Comparison of ENCODE assay signal across 22 cellular contexts in the genomic region with DNA sequence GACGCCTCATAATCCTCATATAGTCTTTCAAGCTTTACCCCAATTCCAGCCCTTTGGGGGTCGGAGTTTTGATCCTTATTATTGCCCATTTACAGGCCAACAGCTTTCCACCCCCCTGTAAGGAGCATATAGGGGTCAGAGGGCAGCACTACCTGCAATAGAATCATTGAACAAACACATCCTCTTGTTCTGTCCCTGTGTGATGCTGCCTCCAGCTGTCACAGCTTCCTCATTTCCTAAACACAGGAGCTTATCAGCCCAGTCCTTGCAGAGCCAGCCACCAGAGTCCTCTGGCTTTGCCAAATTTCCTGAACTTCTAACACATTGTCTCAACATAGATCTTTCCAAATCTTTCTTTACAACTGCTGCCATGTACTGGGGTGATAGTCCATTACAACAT. TPM values are rescaled to one million over a fixed set of nuclear protein-coding genes. Genes with fewer than 3 reads are reported as not detected.
A peak's percentile ranks its signal among the peaks of the same experiment; 100 is the strongest.
DNase-seq lines count a peak whose midpoint lies in the region; ATAC-seq and TF ChIP-seq lines count a peak whose summit lies in the region.
"Had no signal": no experiment of that assay in that cellular context is flagged by ENCODE, and none has a peak within 500 bp of the region (broad histone marks: within the 10 kb centered on the region; RNA-seq: fewer than 3 reads in every experiment).

No MANE protein-coding gene starts in this region.

- H3K27ac ChIP-seq in trophoblast cell (ENCODE audit: low read depth, low read length): no peak overlapping the region
- no peak overlapping the region for H3K27ac ChIP-seq in CD8-positive, alpha-beta T cell (ENCODE audit: low read depth, low read length)
- H3K27ac ChIP-seq: HL-60, prostate gland, SJCRH30, tibial artery had no signal

- H3K4ac ChIP-seq in trophoblast cell (ENCODE audit: low read depth, low read length): no peak overlapping the region

- no CpG with 5 or more reads among the region's 2 CpGs for WGBS in trophoblast cell (ENCODE audit: extremely low coverage, insufficient coverage, insufficient read length)

- H4K12ac ChIP-seq in trophoblast cell (ENCODE audit: low read depth, low read length): no peak overlapping the region

- no peak overlapping the region for H3K14ac ChIP-seq in trophoblast cell (ENCODE audit: low read length)

- no peak overlapping the region for H2AK5ac ChIP-seq in trophoblast cell (ENCODE audit: low read length)

- no peaks in the 10 kb centered on the region for H3K9me3 Mint-ChIP-seq in activated CD4-positive, alpha-beta T cell treated with anti-CD3 and anti-CD28 coated beads, Interleukin-2, amount 10 ng/mL, durations not matched to agents 24 days and 14 days
- H3K9me3 Mint-ChIP-seq in CD8-positive, alpha-beta T cell: no peaks in the 10 kb centered on the region
- H3K9me3 Mint-ChIP-seq: activated naive CD4-positive, alpha-beta T cell treated with anti-CD3 and anti-CD28 coated beads, Interleukin-2, amount 50 U/mL, for 24 hours; activated T-cell treated with anti-CD3 and anti-CD28 coated beads, Interleukin-2, amount 50 U/mL, for 24 hours; natural killer cell had no signal

- H2AFZ ChIP-seq in trophoblast cell (ENCODE audit: insufficient read depth, low read length, poor library complexity): no peak overlapping the region

- peak; percentile 30 for DNase-seq in D341Med (ENCODE audit: low spot score)
- DNase-seq in GDM1 (lab: John Stamatoyannopoulos, UW): peak; percentile 26
- peak; percentile 18 for DNase-seq in UCSD-AML1 (lab: John Stamatoyannopoulos, UW; ENCODE audit: unreplicated experiment)
- peak; percentile 16 for DNase-seq in inferior parietal cortex (ENCODE audit: extremely low spot score)
- DNase-seq in trophoblast cell: no peak
- no peak for DNase-seq in activated CD4-positive, alpha-beta T cell treated with anti-CD3 and anti-CD28 coated beads, Interleukin-2, amount 10 ng/mL, durations not matched to agents 24 days and 14 days
- DNase-seq in CD8-positive, alpha-beta T cell: no peak
- DNase-seq: activated CD4-positive, alpha-beta T cell treated with anti-CD3 and anti-CD28 coated beads, Interleukin-2, amount 50 U/mL, for 48 hours; activated T-cell treated with anti-CD3 and anti-CD28 coated beads, Interleukin-2, amount 50 U/mL, for 24 hours; AML-193; foreskin melanocyte; natural killer cell; NCI-H510A; SJCRH30; stimulated activated CD4-positive, alpha-beta T cell treated with anti-CD3 and anti-CD28 coated beads, Interleukin-12 subunit alpha, Interleukin-12 subunit beta, amount 100 ng/mL, for 4 hours; T1000; tibial artery had no signal

- POLR2A ChIA-PET in CD8-positive, alpha-beta T cell (lab: Charles Lee): no interaction called here

- intact Hi-C loops in activated CD4-positive, alpha-beta T cell treated with anti-CD3 and anti-CD28 coated beads, Interleukin-2, amount 10 ng/mL, durations not matched to agents 24 days and 14 days (cut with micrococcal nuclease): no loop called here
- intact Hi-C loops in CD8-positive, alpha-beta T cell (cut with DNase I, micrococcal nuclease): no loop called here

- H3K9ac ChIP-seq in trophoblast cell (ENCODE audit: low read length): no peak overlapping the region

- H3K36me3 ChIP-seq in trophoblast cell (ENCODE audit: control insufficient read depth in 1 of 2, insufficient read depth in 2 of 2, low read length in 2 of 2): no peaks in the 10 kb centered on the region
- H3K36me3 ChIP-seq in CD8-positive, alpha-beta T cell (ENCODE audit: insufficient read depth, low read length): no peaks in the 10 kb centered on the region
- H3K36me3 ChIP-seq: prostate gland, SJCRH30, tibial artery had no signal

- H3K27ac Mint-ChIP-seq in activated CD4-positive, alpha-beta T cell treated with anti-CD3 and anti-CD28 coated beads, Interleukin-2, amount 10 ng/mL, durations not matched to agents 24 days and 14 days: no peak overlapping the region
- no peak overlapping the region for H3K27ac Mint-ChIP-seq in CD8-positive, alpha-beta T cell
- H3K27ac Mint-ChIP-seq: activated naive CD4-positive, alpha-beta T cell treated with anti-CD3 and anti-CD28 coated beads, Interleukin-2, amount 50 U/mL, for 24 hours; activated T-cell treated with anti-CD3 and anti-CD28 coated beads, Interleukin-2, amount 50 U/mL, for 24 hours; natural killer cell had no signal

- no peak overlapping the region for H2BK5ac ChIP-seq in trophoblast cell (ENCODE audit: low read depth, low read length, poor library complexity)

- no peaks in the 10 kb centered on the region for H3K4me1 ChIP-seq in trophoblast cell (ENCODE audit: control insufficient read depth in 1 of 2, insufficient read depth in 2 of 2, low read length in 2 of 2)
- no peaks in the 10 kb centered on the region for H3K4me1 ChIP-seq in CD8-positive, alpha-beta T cell (ENCODE audit: insufficient read depth, low read length)
- H3K4me1 ChIP-seq: prostate gland, SJCRH30, tibial artery had no signal

- no peaks in the 10 kb centered on the region for H3K27me3 Mint-ChIP-seq in activated CD4-positive, alpha-beta T cell treated with anti-CD3 and anti-CD28 coated beads, Interleukin-2, amount 10 ng/mL, durations not matched to agents 24 days and 14 days
- no peaks in the 10 kb centered on the region for H3K27me3 Mint-ChIP-seq in CD8-positive, alpha-beta T cell (ENCODE audit: low read depth)
- H3K27me3 Mint-ChIP-seq: activated naive CD4-positive, alpha-beta T cell treated with anti-CD3 and anti-CD28 coated beads, Interleukin-2, amount 50 U/mL, for 24 hours; activated T-cell treated with anti-CD3 and anti-CD28 coated beads, Interleukin-2, amount 50 U/mL, for 24 hours had no signal

- H3K4me1 Mint-ChIP-seq in activated CD4-positive, alpha-beta T cell treated with anti-CD3 and anti-CD28 coated beads, Interleukin-2, amount 10 ng/mL, durations not matched to agents 24 days and 14 days: no peaks in the 10 kb centered on the region
- peaks cover 2% of the 10 kb centered on the region for H3K4me1 Mint-ChIP-seq in CD8-positive, alpha-beta T cell (ENCODE audit: low read depth)
- H3K4me1 Mint-ChIP-seq: natural killer cell had no signal

- H3K79me1 ChIP-seq in trophoblast cell (ENCODE audit: low read length): no peaks in the 10 kb centered on the region

- H3K4me3 Mint-ChIP-seq in activated CD4-positive, alpha-beta T cell treated with anti-CD3 and anti-CD28 coated beads, Interleukin-2, amount 10 ng/mL, durations not matched to agents 24 days and 14 days: no peak overlapping the region
- no peak overlapping the region for H3K4me3 Mint-ChIP-seq in CD8-positive, alpha-beta T cell
- H3K4me3 Mint-ChIP-seq: activated naive CD4-positive, alpha-beta T cell treated with anti-CD3 and anti-CD28 coated beads, Interleukin-2, amount 50 U/mL, for 24 hours; activated T-cell treated with anti-CD3 and anti-CD28 coated beads, Interleukin-2, amount 50 U/mL, for 24 hours; natural killer cell had no signal

- H2BK120ac ChIP-seq in trophoblast cell (ENCODE audit: insufficient read depth, low read length, poor library complexity): no peak overlapping the region

- no peaks in the 10 kb centered on the region for H3K79me2 ChIP-seq in trophoblast cell (ENCODE audit: control insufficient read depth, insufficient read depth, low read length, poor library complexity)

- no peak overlapping the region for H3K4me2 ChIP-seq in trophoblast cell (ENCODE audit: low read length)

- CTCF ChIA-PET in CD8-positive, alpha-beta T cell (lab: Charles Lee): no interaction called here

- H3K9me3 ChIP-seq in trophoblast cell (ENCODE audit: insufficient read depth, low read depth, low read length): no peaks in the 10 kb centered on the region
- no peaks in the 10 kb centered on the region for H3K9me3 ChIP-seq in CD8-positive, alpha-beta T cell (ENCODE audit: low read length)
- H3K9me3 ChIP-seq: prostate gland, SJCRH30, tibial artery had no signal

- ATAC-seq in HG03025 (IDR thresholded peaks at IDR 0.05; ENCODE audit: low FRiP score, unreplicated experiment): no peak
- no peak for ATAC-seq in CD8-positive, alpha-beta T cell
- ATAC-seq: K562, natural killer cell had no signal

- no peaks in the 10 kb centered on the region for H3K27me3 ChIP-seq in trophoblast cell (ENCODE audit: insufficient read depth, low read length)
- no peaks in the 10 kb centered on the region for H3K27me3 ChIP-seq in CD8-positive, alpha-beta T cell (ENCODE audit: insufficient read depth, low read length)
- H3K27me3 ChIP-seq: tibial artery had no signal

- H3K18ac ChIP-seq in trophoblast cell (ENCODE audit: low read length): no peak overlapping the region

- H3K36me3 Mint-ChIP-seq in activated CD4-positive, alpha-beta T cell treated with anti-CD3 and anti-CD28 coated beads, Interleukin-2, amount 10 ng/mL, durations not matched to agents 24 days and 14 days (ENCODE audit: low read depth): no peaks in the 10 kb centered on the region
- no peaks in the 10 kb centered on the region for H3K36me3 Mint-ChIP-seq in CD8-positive, alpha-beta T cell
- H3K36me3 Mint-ChIP-seq: activated naive CD4-positive, alpha-beta T cell treated with anti-CD3 and anti-CD28 coated beads, Interleukin-2, amount 50 U/mL, for 24 hours; natural killer cell had no signal

- no peak overlapping the region for H4K8ac ChIP-seq in trophoblast cell (ENCODE audit: low read depth, low read length)

- TF ChIP-seq CTCF in CD8-positive, alpha-beta T cell (IDR thresholded peaks at IDR 0.05): no peak

- no peak overlapping the region for H3K23ac ChIP-seq in trophoblast cell (ENCODE audit: low read length)

- no peak overlapping the region for H3K4me3 ChIP-seq in trophoblast cell (ENCODE audit: low read depth, low read length)
- H3K4me3 ChIP-seq in CD8-positive, alpha-beta T cell (ENCODE audit: low read depth, low read length): no peak overlapping the region
- H3K4me3 ChIP-seq: K562, prostate gland, SJCRH30, tibial artery had no signal

- H2BK12ac ChIP-seq in trophoblast cell (ENCODE audit: low read length): no peak overlapping the region

- no peak overlapping the region for H4K91ac ChIP-seq in trophoblast cell (ENCODE audit: low read depth, low read length)

RNA-seq across cellular contexts. Expression of gene PTBP2, which starts 32.8 kb away (rescaled TPM):
- 12.4 and 13.0 TPM in 2 replicates for polyA plus RNA-seq in trophoblast cell (2013)
- total RNA-seq in activated CD4-positive, alpha-beta T cell treated with anti-CD3 and anti-CD28 coated beads, Interleukin-2, amount 10 ng/mL, durations not matched to agents 24 days and 14 days: 15.6 and 16.2 TPM in 2 replicates
- total RNA-seq in CD8-positive, alpha-beta T cell: 10 to 100 TPM; 30.6 to 32.9 TPM

Comparison
In these comparisons a context has a peak if more than half of its experiments do, and no peak if none do; other contexts are left out.
1. DNase-seq: peak in D341Med (single experiment), GDM1 (single experiment), UCSD-AML1 (single experiment) and inferior parietal cortex (single experiment); none in trophoblast cell (0 of 2), activated CD4-positive, alpha-beta T cell treated with anti-CD3 and anti-CD28 coated beads, Interleukin-2, amount 10 ng/mL, durations not matched to agents 24 days and 14 days (single experiment) and CD8-positive, alpha-beta T cell (0 of 7).